In the genomic region with DNA sequence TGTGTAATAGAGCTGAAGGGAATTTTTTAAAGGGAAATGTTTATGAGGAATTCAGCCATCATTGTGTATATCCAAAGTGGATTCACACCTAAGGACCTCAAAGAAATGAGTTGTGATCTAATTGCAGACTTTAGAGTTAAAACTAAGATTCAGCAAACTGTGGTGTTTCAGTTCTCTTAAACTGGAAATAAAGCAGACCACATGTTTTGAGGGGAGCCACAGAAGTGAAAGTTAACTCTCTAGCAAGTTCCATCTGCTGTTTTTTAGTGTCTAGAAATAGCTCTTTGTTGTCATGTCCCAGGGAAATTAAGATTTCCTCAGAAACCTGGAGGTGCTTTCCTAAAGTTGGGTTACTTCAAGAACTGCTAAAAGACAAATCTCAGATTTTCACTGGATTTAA, we compare ENCODE assay signal across 12 cellular contexts.
DNase-seq lines count a peak whose midpoint lies in the region; ATAC-seq and TF ChIP-seq lines count a peak whose summit lies in the region.
"Had no signal": no experiment of that assay in that cellular context is flagged by ENCODE, and none has a peak within 500 bp of the region (broad histone marks: within the 10 kb centered on the region; RNA-seq: fewer than 3 reads in every experiment).

No MANE protein-coding gene starts in this region.

- H3K36me3 ChIP-seq in MM.1S (replicated peaks; ENCODE audit: insufficient read depth, low read length) (no peaks in the 10 kb centered on the region), left lung (peaks cover 0 to 29% of the 10 kb centered on the region in 2 donors)

- peaks cover 5% of the 10 kb centered on the region for H3F3A ChIP-seq in MM.1S (ENCODE audit: insufficient read depth, low read length)

- peaks cover 19% of the 10 kb centered on the region for H3K4me1 ChIP-seq in MM.1S (ENCODE audit: low read length)
- peaks cover 0 to 10% of the 10 kb centered on the region in 2 donors for H3K4me1 ChIP-seq in left lung

- no peaks in the 10 kb centered on the region for H3K9me3 ChIP-seq in MM.1S (replicated peaks; ENCODE audit: insufficient read depth, low read length)
- no peaks in the 10 kb centered on the region for H3K9me3 ChIP-seq in left lung
- H3K9me3 ChIP-seq: heart left ventricle, MG63 had no signal

- peak; percentile 72 for ATAC-seq in GM18861 (IDR thresholded peaks at IDR 0.05; ENCODE audit: unreplicated experiment)
- peak; percentile 88 for ATAC-seq in GM21723 (IDR thresholded peaks at IDR 0.05; ENCODE audit: unreplicated experiment)
- no peak for ATAC-seq in HG03025 (IDR thresholded peaks at IDR 0.05; ENCODE audit: low FRiP score, unreplicated experiment)
- no peak for ATAC-seq in left lung
- ATAC-seq: heart left ventricle had no signal

- 0 out of 2 replicates have a peak, but pooled peaks cover 3% of the 10 kb centered on the region for H4K20me1 ChIP-seq in MM.1S (ENCODE audit: insufficient read depth, low read length)

- H3K27ac ChIP-seq in MM.1S (ENCODE audit: low read length), result no peak overlapping the region
- no peak overlapping the region for H3K27ac ChIP-seq in RWPE1
- no peak overlapping the region for H3K27ac ChIP-seq in left lung
- H3K27ac ChIP-seq: WERI-Rb-1 had no signal

- POLR2A ChIA-PET in RWPE1 (lab: Yijun Ruan, JAX; ENCODE audit: low non-redundant PET), result no interaction called here

- DNase-seq in MM.1S (peak; percentile 51), putamen (ENCODE audit: low spot score) (peak; percentile 3), RWPE1 (ENCODE audit: low spot score) (no peak), left lung (no peak)
- DNase-seq: activated effector memory CD4-positive, alpha-beta T cell treated with anti-CD3 and anti-CD28 coated beads, Interleukin-2, amount 50 U/mL, for 16 hours; cortex of kidney; heart left ventricle; MG63; WERI-Rb-1 had no signal

- no peak overlapping the region for H2AFZ ChIP-seq in MM.1S (ENCODE audit: low read length)

- no peaks in the 10 kb centered on the region for H3K9me2 ChIP-seq in MM.1S (replicated peaks; ENCODE audit: insufficient read depth, low read length)

- TF ChIP-seq CTCF in MM.1S (IDR thresholded peaks at IDR 0.05; ENCODE audit: low read length), result no peak
- no peak for TF ChIP-seq CTCF in RWPE1 (conservative IDR thresholded peaks at IDR 0.05; ENCODE audit: low read depth)
- TF ChIP-seq CTCF in left lung (IDR thresholded peaks at IDR 0.05), result no peak

- H3K4me2 ChIP-seq in MM.1S (ENCODE audit: low read depth, low read length), result no peak overlapping the region

- intact Hi-C loops in left lung (cut with DNase I), result no loop called here

- no peaks in the 10 kb centered on the region for H3K79me2 ChIP-seq in MM.1S (ENCODE audit: low read length)

- no peak overlapping the region for H3K9ac ChIP-seq in MM.1S (ENCODE audit: low read length)

- no peaks in the 10 kb centered on the region for H3K27me3 ChIP-seq in MM.1S (replicated peaks; ENCODE audit: insufficient read depth, low read length)
- H3K27me3 ChIP-seq in left lung, result no peaks in the 10 kb centered on the region
- H3K27me3 ChIP-seq: MG63 had no signal

- H3K4me3 ChIP-seq in MM.1S (ENCODE audit: low read length) (no peak overlapping the region), left lung (no peak overlapping the region)
- H3K4me3 ChIP-seq: heart left ventricle, MG63 had no signal

- CTCF ChIA-PET in RWPE1 (lab: Yijun Ruan, JAX), result no interaction called here

Comparison
In these comparisons a context has a peak if more than half of its experiments do, and no peak if none do; other contexts are left out.
1. ATAC-seq: peak in GM18861 (single experiment) and GM21723 (single experiment); none in HG03025 (single experiment) and left lung (single experiment).
2. DNase-seq: peak in MM.1S (single experiment) and putamen (single experiment); none in RWPE1 (single experiment) and left lung (0 of 2).